ENCODE assay signal across 1 cellular context in genomic region chr1:214028095-214028494, GRCh38.
TF ChIP-seq lines count a peak whose summit lies in the region.

No MANE protein-coding gene starts in this region.

TF ChIP-seq in H1, 55 proteins besides CTCF, POLR2A, EP300 and RAD21:
- TF ChIP-seq E2F6 (IDR thresholded peaks at IDR 0.05): no peak
- no peak for TF ChIP-seq SRF (IDR thresholded peaks at IDR 0.05; ENCODE audit: low read depth, low read length)
- TF ChIP-seq SP4 (IDR thresholded peaks at IDR 0.05; ENCODE audit: low read length): no peak
- TF ChIP-seq USF2 (IDR thresholded peaks at IDR 0.05; ENCODE audit: low read length): no peak
- no peak for TF ChIP-seq RBBP5 (IDR thresholded peaks at IDR 0.05; ENCODE audit: borderline replicate concordance, low read depth, low read length)
- no peak for TF ChIP-seq ZNF274 (IDR thresholded peaks at IDR 0.05; ENCODE audit: borderline replicate concordance, extremely low read depth, low read length)
- TF ChIP-seq BCL11A (IDR thresholded peaks at IDR 0.05; ENCODE audit: low read depth in 2 of 2, low read length in 2 of 2): no peak
- no peak for TF ChIP-seq KDM5A (IDR thresholded peaks at IDR 0.05; ENCODE audit: low read length)
- no peak for TF ChIP-seq YY1 (IDR thresholded peaks at IDR 0.05; ENCODE audit: low read depth, low read length)
TF ChIP-seq in H1: peak in this region for 0.
